8 cellular contexts compared by ENCODE assay signal in genomic region chr12:6938353-6939186, GRCh38. TPM values are rescaled to one million over a fixed set of nuclear protein-coding genes. Genes with fewer than 3 reads are reported as not detected.
DNase-seq lines count a peak whose midpoint lies in the region; ATAC-seq and TF ChIP-seq lines count a peak whose summit lies in the region.
"Had no signal": no experiment of that assay in that cellular context is flagged by ENCODE, and none has a peak within 500 bp of the region (broad histone marks: within the 10 kb centered on the region; RNA-seq: fewer than 3 reads in every experiment).

No MANE protein-coding gene starts in this region.

- peak overlapping the region; percentile 89 to 99 (median 94) for H3K27ac ChIP-seq in sigmoid colon

- H3K9ac ChIP-seq in Loucy (ENCODE audit: low read depth, low read length, poor library complexity, severe bottlenecking): peak overlapping the region; percentile 96
- peak overlapping the region; percentile 19 for H3K9ac ChIP-seq in endocrine pancreas (ENCODE audit: control insufficient read depth, insufficient read depth, low read length)

- TF ChIP-seq CTCF in Loucy (conservative IDR thresholded peaks at IDR 0.05; ENCODE audit: low read length) (no peak; the same call in 1 of the 2 replicates), sigmoid colon (IDR thresholded peaks at IDR 0.05) (peak in 1 of 4 experiments; percentile 5)

- peaks cover 4% of the 10 kb centered on the region for H4K20me1 ChIP-seq in Loucy (ENCODE audit: insufficient read depth, low read length, poor library complexity, severe bottlenecking)

- no peak for TF ChIP-seq POLR2A in sigmoid colon (IDR thresholded peaks at IDR 0.05)

- H3F3A ChIP-seq in Loucy (ENCODE audit: low read depth): peaks cover 13% of the 10 kb centered on the region; the same call in 1 of the 2 replicates

- TF ChIP-seq EP300 in sigmoid colon (IDR thresholded peaks at IDR 0.05): no peak

- no peak for ATAC-seq in HG03342 (IDR thresholded peaks at IDR 0.05; ENCODE audit: unreplicated experiment)

- H3K4me3 ChIP-seq in Loucy (ENCODE audit: low read length, poor library complexity, severe bottlenecking) (peak overlapping the region; percentile 94), endocrine pancreas (ENCODE audit: control insufficient read depth, insufficient read depth, low read length) (no peak overlapping the region), sigmoid colon (peak overlapping the region in 3 of 4 donors; percentile 54 to 61 (median 58))

- no peak overlapping the region for H2AFZ ChIP-seq in Loucy (ENCODE audit: low read length)

- peak overlapping the region; percentile 84 for H3K4me2 ChIP-seq in Loucy (ENCODE audit: low read depth, low read length, poor library complexity, severe bottlenecking)

- WGBS in sigmoid colon, 2 donors: 85 to 87% methylated on average over 32 of the region's 32 CpGs

- no peaks in the 10 kb centered on the region for H3K27me3 ChIP-seq in Loucy (ENCODE audit: insufficient read depth, low read length, poor library complexity, severe bottlenecking)
- H3K27me3 ChIP-seq in endocrine pancreas (ENCODE audit: control insufficient read depth, insufficient read depth, low read length): no peaks in the 10 kb centered on the region
- H3K27me3 ChIP-seq in sigmoid colon: no peaks in the 10 kb centered on the region

- intact Hi-C loops in sigmoid colon (cut with DNase I): loop anchor here (1.0 to 5.0 kb wide), 2 partner anchors 14 to 66 kb away; partner anchors contain the start of gene SPSB2

- H3K36me3 ChIP-seq in Loucy (ENCODE audit: insufficient read depth, low read length) (peaks cover 22% of the 10 kb centered on the region; the same call in 1 of the 2 replicates), endocrine pancreas (ENCODE audit: control insufficient read depth, insufficient read depth, low read length) (no peaks in the 10 kb centered on the region), sigmoid colon (peaks cover 5 to 65% (median 37%) of the 10 kb centered on the region in 4 donors)

- DNase-seq in sigmoid colon (no peak), T1000 (lab: John Stamatoyannopoulos, UW) (no peak), cerebellar cortex (ENCODE audit: low spot score) (no peak)

- no peaks in the 10 kb centered on the region for H3K9me3 ChIP-seq in Loucy (ENCODE audit: insufficient read depth, low read depth, low read length)
- H3K9me3 ChIP-seq in endocrine pancreas (ENCODE audit: control insufficient read depth, low read length): no peaks in the 10 kb centered on the region
- H3K9me3 ChIP-seq in sigmoid colon: no peaks in the 10 kb centered on the region

- peaks cover 27% of the 10 kb centered on the region for H3K79me2 ChIP-seq in Loucy (ENCODE audit: insufficient read depth, low read length)

- H3K9me2 ChIP-seq in Loucy (replicated peaks; ENCODE audit: low read depth, low read length): no peaks in the 10 kb centered on the region

- H3K4me1 ChIP-seq in Loucy (ENCODE audit: insufficient read depth, low read length, poor library complexity, severe bottlenecking) (peaks cover 22% of the 10 kb centered on the region), endocrine pancreas (ENCODE audit: control insufficient read depth, insufficient read depth, low read length) (no peaks in the 10 kb centered on the region), sigmoid colon (peaks cover 0 to 69% (median 59%) of the 10 kb centered on the region in 4 donors)

RNA-seq across cellular contexts. Expression of gene RNU7-1, which starts 5.0 kb away (rescaled TPM):
- not detected for total RNA-seq in sigmoid colon
- not detected for polyA plus RNA-seq in sigmoid colon
- total RNA-seq: left lobe of liver, LHCN-M2 had no signal

RNA-seq across cellular contexts. Expression of gene C12orf57, which starts 5.3 kb away (rescaled TPM):
- total RNA-seq in sigmoid colon: 100 to 1,000 TPM; 465 to 697 (median 652) TPM
- 100 to 1,000 TPM; 305 to 810 (median 418) TPM for polyA plus RNA-seq in sigmoid colon

RNA-seq across cellular contexts. Expression of gene ATN1, which starts 10.8 kb away (rescaled TPM):
- 100 to 1,000 TPM in 1 of 4 donors, 10 to 100 TPM in 3; 46.4 to 138 (median 60.3) TPM for total RNA-seq in sigmoid colon
- 10 to 100 TPM; 30.1 to 78.8 (median 33.0) TPM for polyA plus RNA-seq in sigmoid colon

RNA-seq across cellular contexts. Expression of gene PTPN6, which starts 12.6 kb away (rescaled TPM):
- total RNA-seq in sigmoid colon: 10 to 100 TPM in 3 of 4 donors, 1 to 10 TPM in 1; 5.3 to 13.6 (median 11.8) TPM
- 10 to 100 TPM; 42.1 to 92.4 (median 67.3) TPM for polyA plus RNA-seq in sigmoid colon
- total RNA-seq: LHCN-M2 had no signal

RNA-seq across cellular contexts. Expression of gene ENO2, which starts 24.2 kb away (rescaled TPM):
- total RNA-seq in sigmoid colon: 10 to 100 TPM; 26.3 to 37.5 (median 35.0) TPM
- 10 to 100 TPM in 1 of 3 donors, 1 to 10 TPM in 2; 1.8 to 15.6 (median 3.0) TPM for polyA plus RNA-seq in sigmoid colon
